ENCODE assay signal across 23 cellular contexts in the genomic region with DNA sequence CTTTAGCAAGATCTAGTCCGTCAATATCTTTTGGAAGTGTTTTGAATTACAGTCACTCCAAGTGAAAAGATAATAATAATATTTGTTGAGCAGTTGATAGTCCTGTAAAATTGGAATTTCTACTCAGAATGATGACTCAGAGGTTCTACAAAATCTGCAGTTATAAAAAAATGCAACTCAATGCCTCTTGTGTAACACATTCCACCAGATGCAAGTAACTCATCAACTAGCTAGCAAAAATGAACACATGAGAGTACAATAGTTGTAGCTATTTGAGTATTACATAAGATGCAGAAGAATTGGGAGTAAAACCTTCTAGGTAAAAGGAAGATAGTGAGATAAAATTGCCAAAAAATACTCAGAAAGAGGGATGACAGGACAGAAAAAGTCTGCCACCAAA.
DNase-seq lines count a peak whose midpoint lies in the region; ATAC-seq lines count a peak whose summit lies in the region.
"Had no signal": no experiment of that assay in that cellular context is flagged by ENCODE, and none has a peak within 500 bp of the region (broad histone marks: within the 10 kb centered on the region; RNA-seq: fewer than 3 reads in every experiment).

No MANE protein-coding gene starts in this region.

- DNase-seq in AG08395 (ENCODE audit: low spot score) (peak; percentile 61), GM04504 (ENCODE audit: low read depth) (peak; percentile 20), astrocyte of the hippocampus (ENCODE audit: low read depth, low spot score) (peak; percentile 29), iris pigment epithelial cell (ENCODE audit: low read depth) (peak; percentile 17), H4 (ENCODE audit: low spot score) (no peak)
- DNase-seq in activated naive CD4-positive, alpha-beta T cell (lab: John Stamatoyannopoulos, UW), result no peak
- DNase-seq in activated naive CD4-positive, alpha-beta T cell treated with anti-CD3 and anti-CD28 coated beads, Interleukin-2, amount 10 ng/mL, durations not matched to agents 7 days and 5 days, result no peak
- DNase-seq: activated CD8-positive, alpha-beta memory T cell treated with anti-CD3 and anti-CD28 coated beads, Interleukin-2, amount 50 U/mL, for 4 hours; CD8-positive, alpha-beta memory T cell; cortex of kidney; DMS153; endodermal cell; GF-D8; Kasumi-1; mucosa of descending colon; NCI-H1105; NCI-H2029 treated with DMSO at 0.1 percent for 48 hours; SK-N-SH; stimulated activated CD4-positive, alpha-beta T cell treated with anti-CD3 and anti-CD28 coated beads, Interleukin-1b, Interleukin-23, amount 100 ng/mL, for 48 hours; T-helper 2 cell; WERI-Rb-1 had no signal

- no peak for ATAC-seq in GM18858 (IDR thresholded peaks at IDR 0.05; ENCODE audit: unreplicated experiment)
- ATAC-seq: mucosa of descending colon had no signal

- H3K27ac Mint-ChIP-seq in activated naive CD4-positive, alpha-beta T cell treated with anti-CD3 and anti-CD28 coated beads, Interleukin-2, amount 10 ng/mL, durations not matched to agents 7 days and 5 days, result no peak overlapping the region
- H3K27ac Mint-ChIP-seq: activated T-helper 2 cell treated with anti-CD3 and anti-CD28 coated beads, Interferon-gamma antibody, Interleukin-2, Interleukin-4, amounts not matched to agents 10 μg/mL and 5 μg/mL and 100 μg/mL, durations not matched to agents 14 hours and 24 hours and 36 hours; CD8-positive, alpha-beta memory T cell; endodermal cell had no signal

- no peaks in the 10 kb centered on the region for H3K4me1 Mint-ChIP-seq in activated naive CD4-positive, alpha-beta T cell treated with anti-CD3 and anti-CD28 coated beads, Interleukin-2, amount 10 ng/mL, durations not matched to agents 7 days and 5 days
- H3K4me1 Mint-ChIP-seq: CD8-positive, alpha-beta memory T cell had no signal

- no peaks in the 10 kb centered on the region for H3K36me3 Mint-ChIP-seq in activated naive CD4-positive, alpha-beta T cell treated with anti-CD3 and anti-CD28 coated beads, Interleukin-2, amount 10 ng/mL, durations not matched to agents 7 days and 5 days
- H3K36me3 Mint-ChIP-seq: CD8-positive, alpha-beta memory T cell had no signal

- H3K4me3 Mint-ChIP-seq in activated naive CD4-positive, alpha-beta T cell treated with anti-CD3 and anti-CD28 coated beads, Interleukin-2, amount 10 ng/mL, durations not matched to agents 7 days and 5 days, result no peak overlapping the region
- H3K4me3 Mint-ChIP-seq: CD8-positive, alpha-beta memory T cell; endodermal cell had no signal

- CTCF ChIA-PET in activated naive CD4-positive, alpha-beta T cell treated with anti-CD3 and anti-CD28 coated beads, Interleukin-2, amount 10 ng/mL, durations not matched to agents 7 days and 5 days (lab: Charles Lee), result no interaction called here

- peaks cover 22% of the 10 kb centered on the region for H3K9me3 Mint-ChIP-seq in activated naive CD4-positive, alpha-beta T cell treated with anti-CD3 and anti-CD28 coated beads, Interleukin-2, amount 10 ng/mL, durations not matched to agents 7 days and 5 days

- no peaks in the 10 kb centered on the region for H3K27me3 Mint-ChIP-seq in activated naive CD4-positive, alpha-beta T cell treated with anti-CD3 and anti-CD28 coated beads, Interleukin-2, amount 10 ng/mL, durations not matched to agents 7 days and 5 days
- H3K27me3 Mint-ChIP-seq: CD8-positive, alpha-beta memory T cell had no signal

Comparison
In these comparisons a context has a peak if more than half of its experiments do, and no peak if none do; other contexts are left out.
1. DNase-seq: peak in AG08395 (single experiment), GM04504 (single experiment), astrocyte of the hippocampus (single experiment) and iris pigment epithelial cell (single experiment); none in H4 (single experiment), activated naive CD4-positive, alpha-beta T cell (0 of 4) and activated naive CD4-positive, alpha-beta T cell treated with anti-CD3 and anti-CD28 coated beads, Interleukin-2, amount 10 ng/mL, durations not matched to agents 7 days and 5 days (single experiment).